1 cellular context compared by ENCODE assay signal in genomic region chr3:100737334-100737733, GRCh38.
A peak's percentile ranks its signal among the peaks of the same experiment; 100 is the strongest.
TF ChIP-seq lines count a peak whose summit lies in the region.

No MANE protein-coding gene starts in this region.

TF ChIP-seq in HEK293, 187 proteins besides CTCF, POLR2A, EP300 and RAD21 (continued from another document):
- TF ChIP-seq PRDM2 (tag by site-specific recombination; IDR thresholded peaks at IDR 0.05; ENCODE audit: borderline replicate concordance) (no peak), ZFP41 (tag by site-specific recombination; IDR thresholded peaks at IDR 0.05; ENCODE audit: borderline replicate concordance) (no peak), ZNF654 (tag by site-specific recombination; IDR thresholded peaks at IDR 0.05; ENCODE audit: low read depth) (peak; percentile 20; the same call in 1 of the 2 replicates), ZNF16 (tag by site-specific recombination; IDR thresholded peaks at IDR 0.05; ENCODE audit: low read depth) (no peak)
